Comparison of ENCODE assay signal across 1 cellular context in genomic region chr19:3359850-3360493, GRCh38.
TF ChIP-seq lines count a peak whose summit lies in the region.

No MANE protein-coding gene starts in this region.

TF ChIP-seq in GM12878, 131 proteins besides CTCF, POLR2A, EP300 and RAD21 (continued from another document):
- TF ChIP-seq PBX3 (IDR thresholded peaks at IDR 0.05; ENCODE audit: insufficient replicate concordance, low read depth, low read length) (no peak), SREBF1 (IDR thresholded peaks at IDR 0.05; ENCODE audit: low read length) (no peak)
